In the genomic region with DNA sequence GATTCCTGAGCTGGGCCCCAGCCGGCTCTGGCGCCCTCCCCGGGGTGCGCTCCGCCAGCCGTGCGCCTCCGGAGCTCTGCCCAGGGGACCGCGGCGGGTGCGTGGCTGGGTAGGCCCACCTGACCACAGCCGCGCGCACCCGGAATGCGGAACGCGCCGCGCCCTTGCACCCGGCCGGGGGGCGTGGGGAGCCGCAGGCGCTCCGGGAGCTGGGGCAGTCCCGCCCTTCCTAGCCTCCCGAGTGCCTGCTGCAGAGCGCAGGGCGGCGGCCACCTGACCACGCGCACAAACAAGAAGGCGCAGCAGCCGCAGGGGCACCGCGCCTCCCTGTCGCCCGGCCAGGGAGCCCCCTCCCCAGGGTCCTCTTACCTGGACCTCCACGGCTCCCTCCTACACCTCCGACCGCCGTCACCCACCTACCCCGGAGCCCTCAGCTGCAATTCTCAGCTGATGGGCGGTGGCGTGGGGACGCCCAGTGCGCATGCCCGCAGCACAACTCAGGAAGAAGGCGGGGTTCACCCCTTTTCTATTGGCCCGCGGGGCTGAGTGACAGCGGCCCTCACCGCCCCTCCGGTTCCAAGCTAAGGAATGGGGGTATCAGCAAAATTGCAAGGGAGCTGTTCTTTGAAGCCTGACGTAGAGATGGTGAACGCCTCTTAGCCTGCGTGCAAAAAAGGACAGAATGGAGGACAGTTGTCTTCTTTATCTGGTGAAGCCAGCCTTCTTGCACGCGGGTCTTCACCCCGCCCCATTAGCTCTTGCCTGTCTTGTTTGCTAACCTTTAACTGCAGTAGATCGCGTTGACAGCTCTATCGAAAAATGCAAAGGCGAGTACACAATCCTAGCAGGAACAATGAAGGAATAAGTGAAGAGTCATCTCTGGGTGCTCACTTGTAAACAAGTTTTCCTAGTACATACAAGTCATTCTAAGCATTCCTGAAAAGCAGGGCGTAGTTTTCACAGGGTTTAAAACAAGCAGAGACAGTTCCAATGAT, we compare ENCODE assay signal across 8 cellular contexts. TPM values are rescaled to one million over a fixed set of nuclear protein-coding genes. Genes with fewer than 3 reads are reported as not detected.
DNase-seq lines count a peak whose midpoint lies in the region; ATAC-seq and TF ChIP-seq lines count a peak whose summit lies in the region.

A gene with protein sequence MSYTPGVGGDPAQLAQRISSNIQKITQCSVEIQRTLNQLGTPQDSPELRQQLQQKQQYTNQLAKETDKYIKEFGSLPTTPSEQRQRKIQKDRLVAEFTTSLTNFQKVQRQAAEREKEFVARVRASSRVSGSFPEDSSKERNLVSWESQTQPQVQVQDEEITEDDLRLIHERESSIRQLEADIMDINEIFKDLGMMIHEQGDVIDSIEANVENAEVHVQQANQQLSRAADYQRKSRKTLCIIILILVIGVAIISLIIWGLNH (minus strand): TSS at position 479 of the 995 bp plus-strand sequence. CDS start 9,586 bp downstream, outside the sequence.

- 1% methylated on average over 65 to 67 of the region's 67 CpGs for WGBS in psoas muscle, 3 donors
- WGBS in urinary bladder: under 1% methylated on average over 67 of the region's 67 CpGs

- TF ChIP-seq CTCF in ascending aorta (IDR thresholded peaks at IDR 0.05) (no peak), right atrium auricular region (IDR thresholded peaks at IDR 0.05) (peak in 1 of 2 donors; percentile 32), psoas muscle (IDR thresholded peaks at IDR 0.05) (no peak)

- ATAC-seq in GM18502 (IDR thresholded peaks at IDR 0.05; ENCODE audit: poor library complexity, unreplicated experiment): peak; percentile 91
- peak; percentile 89 for ATAC-seq in HG02885 (IDR thresholded peaks at IDR 0.05; ENCODE audit: poor library complexity, unreplicated experiment)
- peak; percentile 96 to 99 (median 98) for ATAC-seq in psoas muscle

- peak within 1 kb of the TSS; percentile 74 to 88 for H3K27ac ChIP-seq in ascending aorta
- peak within 1 kb of the TSS; percentile 89 to 90 for H3K27ac ChIP-seq in right atrium auricular region
- peak within 1 kb of the TSS; percentile 85 for H3K27ac ChIP-seq in psoas muscle
- peak within 1 kb of the TSS; percentile 89 for H3K27ac ChIP-seq in urinary bladder (ENCODE audit: low read depth)

- peaks cover 2% of the 10 kb centered on the region for H3K36me3 Mint-ChIP-seq in T-helper 2 cell treated with Interferon-gamma antibody and Interleukin-4, amounts not matched to agents 5 μg/mL and 100 μg/mL, for 36 hours (ENCODE audit: low read depth)

- no peaks in the 10 kb centered on the region for H3K36me3 ChIP-seq in ascending aorta
- H3K36me3 ChIP-seq in right atrium auricular region: no peaks in the 10 kb centered on the region
- H3K36me3 ChIP-seq in psoas muscle (ENCODE audit: insufficient read depth in 1 of 2, low read depth in 1 of 2): peaks cover 0 to 5% of the 10 kb centered on the region in 2 donors
- no peaks in the 10 kb centered on the region for H3K36me3 ChIP-seq in urinary bladder (ENCODE audit: insufficient read depth)

- H3K4me1 Mint-ChIP-seq in T-helper 2 cell treated with Interferon-gamma antibody and Interleukin-4, amounts not matched to agents 5 μg/mL and 100 μg/mL, for 36 hours (ENCODE audit: low read depth): peaks cover 21% of the 10 kb centered on the region

- H3K4me3 ChIP-seq in ascending aorta (peak within 1 kb of the TSS; percentile 69 to 83), right atrium auricular region (peak within 1 kb of the TSS; percentile 79 to 93), psoas muscle (peak within 1 kb of the TSS; percentile 96), urinary bladder (ENCODE audit: low read depth, low read length) (peak within 1 kb of the TSS; percentile 96)

- peak within 1 kb of the TSS; percentile 93 for H3K27ac Mint-ChIP-seq in T-helper 2 cell treated with Interferon-gamma antibody and Interleukin-4, amounts not matched to agents 5 μg/mL and 100 μg/mL, for 36 hours

- H3K4me1 ChIP-seq in ascending aorta: peaks cover 10 to 31% of the 10 kb centered on the region in 2 donors
- peaks cover 0 to 37% of the 10 kb centered on the region in 2 donors for H3K4me1 ChIP-seq in right atrium auricular region
- H3K4me1 ChIP-seq in psoas muscle: peaks cover 41% of the 10 kb centered on the region
- H3K4me1 ChIP-seq in urinary bladder (ENCODE audit: insufficient read depth): peaks cover 2% of the 10 kb centered on the region

- intact Hi-C loops in ascending aorta (cut with DNase I): loop anchor here (2.0 to 10.0 kb wide), 4 partner anchors 22 to 1662 kb away; a partner anchor contains a TSS
- intact Hi-C loops in psoas muscle (cut with DNase I): no loop called here

- no peaks in the 10 kb centered on the region for H3K9me3 ChIP-seq in ascending aorta
- H3K9me3 ChIP-seq in right atrium auricular region: no peaks in the 10 kb centered on the region
- H3K9me3 ChIP-seq in psoas muscle: no peaks in the 10 kb centered on the region

- H3K4me3 Mint-ChIP-seq in T-helper 2 cell treated with Interferon-gamma antibody and Interleukin-4, amounts not matched to agents 5 μg/mL and 100 μg/mL, for 36 hours: peak within 1 kb of the TSS; percentile 97

- DNase-seq in NCI-H187 treated with DMSO at 0.1 percent for 48 hours (lab: John Stamatoyannopoulos, UW): peak; percentile 48
- peak; percentile 87 for DNase-seq in T-helper 2 cell treated with Interferon-gamma antibody and Interleukin-4, amounts not matched to agents 5 μg/mL and 100 μg/mL, for 36 hours (ENCODE audit: low spot score)
- peak; percentile 74 to 93 for DNase-seq in ascending aorta (ENCODE audit: low spot score in 2 of 2)
- peak; percentile 93 for DNase-seq in right atrium auricular region (ENCODE audit: low spot score)
- peak; percentile 91 to 95 for DNase-seq in psoas muscle

- H3K27me3 Mint-ChIP-seq in T-helper 2 cell treated with Interferon-gamma antibody and Interleukin-4, amounts not matched to agents 5 μg/mL and 100 μg/mL, for 36 hours (ENCODE audit: low read depth): peaks cover 21% of the 10 kb centered on the region

- H3K27me3 ChIP-seq in ascending aorta (no peaks in the 10 kb centered on the region), right atrium auricular region (no peaks in the 10 kb centered on the region), psoas muscle (ENCODE audit: insufficient read depth in 3 of 3, low read length in 2 of 3) (no peaks in the 10 kb centered on the region)

- no peaks in the 10 kb centered on the region for H3K9me3 Mint-ChIP-seq in T-helper 2 cell treated with Interferon-gamma antibody and Interleukin-4, amounts not matched to agents 5 μg/mL and 100 μg/mL, for 36 hours

RNA-seq across cellular contexts. Expression of the gene that starts here (rescaled TPM):
- 18.3 TPM for total RNA-seq in ascending aorta
- 10 to 100 TPM; 27.0 to 39.9 TPM for total RNA-seq in right atrium auricular region
- 10 to 100 TPM; 23.6 to 38.1 (median 29.7) TPM for total RNA-seq in psoas muscle
- polyA plus RNA-seq in psoas muscle: 10 to 100 TPM; 12.6 to 26.7 (median 14.1) TPM
- total RNA-seq in urinary bladder: 41.1 TPM
- polyA plus RNA-seq in urinary bladder: 39.7 TPM

Comparison
In these comparisons a context has a peak if more than half of its experiments do, and no peak if none do; other contexts are left out.
1. Peak in every context shown above with its lines: DNase-seq, ATAC-seq, H3K4me3 ChIP-seq and H3K27ac ChIP-seq.